In genomic region chr7:116752305-116753074, GRCh38 we compare ENCODE assay signal across 1 cellular context.
TF ChIP-seq lines count a peak whose summit lies in the region.

No MANE protein-coding gene starts in this region.

TF ChIP-seq in HepG2, 621 proteins besides CTCF, POLR2A, EP300 and RAD21 (continued from another document):
- TF ChIP-seq ZBTB39 (CRISPR knock-in tag; IDR thresholded peaks at IDR 0.05) (no peak), HINFP (CRISPR knock-in tag; IDR thresholded peaks at IDR 0.05; ENCODE audit: low read depth) (no peak)
